ENCODE assay signal across 1 cellular context in the genomic region with DNA sequence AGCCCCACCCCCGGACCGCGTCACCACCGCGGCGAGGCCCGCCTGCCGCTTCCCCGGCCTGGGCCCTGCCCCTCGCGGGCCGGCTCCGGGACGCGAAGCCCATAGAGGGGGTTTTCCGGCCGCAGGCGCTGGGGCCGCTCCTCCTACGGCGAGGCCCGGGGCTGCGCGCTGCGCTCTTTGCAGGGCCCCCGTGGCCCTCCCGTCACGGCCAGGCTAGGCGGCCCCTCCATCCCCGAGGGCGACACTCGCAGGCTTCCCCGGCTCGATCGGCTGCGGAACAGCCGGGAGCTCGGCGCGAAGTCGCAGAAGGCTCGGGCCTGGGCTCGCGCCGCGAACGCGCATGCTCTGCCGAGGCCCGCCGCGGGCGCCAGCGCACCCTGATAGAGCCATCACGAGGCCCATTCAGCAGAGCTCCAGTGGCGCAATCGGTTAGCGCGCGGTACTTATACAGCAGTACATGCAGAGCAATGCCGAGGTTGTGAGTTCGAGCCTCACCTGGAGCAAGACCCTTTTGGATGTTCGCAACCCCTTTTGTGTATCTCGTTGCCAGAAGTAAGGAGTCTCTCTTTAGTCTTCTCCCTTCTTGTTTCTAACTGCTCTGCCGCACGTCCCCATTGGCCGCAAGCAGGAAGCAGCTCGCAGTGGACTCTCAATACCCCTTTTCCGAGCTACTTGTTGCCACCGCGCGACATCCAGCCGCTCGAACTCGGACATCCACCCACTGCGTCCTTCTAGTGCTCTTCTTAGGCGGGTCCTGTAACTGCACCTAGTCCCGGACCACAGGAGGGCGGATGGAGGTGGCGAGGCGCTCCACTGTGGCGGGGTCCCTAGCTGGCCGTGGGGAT.
TF ChIP-seq lines count a peak whose summit lies in the region.

No MANE protein-coding gene starts in this region.

TF ChIP-seq in HepG2, 621 proteins besides CTCF, POLR2A, EP300 and RAD21 (continued from another document and continues in another):
- TF ChIP-seq, protein P1, sequence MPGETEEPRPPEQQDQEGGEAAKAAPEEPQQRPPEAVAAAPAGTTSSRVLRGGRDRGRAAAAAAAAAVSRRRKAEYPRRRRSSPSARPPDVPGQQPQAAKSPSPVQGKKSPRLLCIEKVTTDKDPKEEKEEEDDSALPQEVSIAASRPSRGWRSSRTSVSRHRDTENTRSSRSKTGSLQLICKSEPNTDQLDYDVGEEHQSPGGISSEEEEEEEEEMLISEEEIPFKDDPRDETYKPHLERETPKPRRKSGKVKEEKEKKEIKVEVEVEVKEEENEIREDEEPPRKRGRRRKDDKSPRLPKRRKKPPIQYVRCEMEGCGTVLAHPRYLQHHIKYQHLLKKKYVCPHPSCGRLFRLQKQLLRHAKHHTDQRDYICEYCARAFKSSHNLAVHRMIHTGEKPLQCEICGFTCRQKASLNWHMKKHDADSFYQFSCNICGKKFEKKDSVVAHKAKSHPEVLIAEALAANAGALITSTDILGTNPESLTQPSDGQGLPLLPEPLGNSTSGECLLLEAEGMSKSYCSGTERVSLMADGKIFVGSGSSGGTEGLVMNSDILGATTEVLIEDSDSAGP (CRISPR knock-in tag; IDR thresholded peaks at IDR 0.05; ENCODE audit: borderline replicate concordance): peak; percentile 83
- TF ChIP-seq SNRNP70 (IDR thresholded peaks at IDR 0.05; ENCODE audit: low read depth, low read length) (no peak), ZNF468 (CRISPR knock-in tag; IDR thresholded peaks at IDR 0.05) (peak; percentile 97), PITX1 (CRISPR knock-in tag; IDR thresholded peaks at IDR 0.05) (peak; percentile 87), ZNF260 (CRISPR knock-in tag; IDR thresholded peaks at IDR 0.05; ENCODE audit: borderline replicate concordance, low read depth) (no peak), SSRP1 (CRISPR knock-in tag; IDR thresholded peaks at IDR 0.05) (peak; percentile 99), NFIB (CRISPR knock-in tag; IDR thresholded peaks at IDR 0.05; ENCODE audit: borderline replicate concordance) (0 out of 2 replicates have a peak, but pooled peaks have one; percentile 75), MYNN (CRISPR knock-in tag; IDR thresholded peaks at IDR 0.05; ENCODE audit: low read depth) (peak; percentile 47; the same call in 1 of the 2 replicates), ARNT (IDR thresholded peaks at IDR 0.05) (no peak), ADNP (CRISPR knock-in tag; IDR thresholded peaks at IDR 0.05) (peak; percentile 86), SAP130 (CRISPR knock-in tag; IDR thresholded peaks at IDR 0.05; ENCODE audit: low read depth) (peak; percentile 73), SIN3B (IDR thresholded peaks at IDR 0.05; ENCODE audit: low read length) (0 out of 2 replicates have a peak, but pooled peaks have one; percentile 41), PHF8 (CRISPR knock-in tag; IDR thresholded peaks at IDR 0.05) (peak; percentile 98), SIN3A (IDR thresholded peaks at IDR 0.05; ENCODE audit: borderline replicate concordance, low read depth, low read length) (no peak; the same call in 1 of the 2 replicates), ZNF644 (CRISPR knock-in tag; IDR thresholded peaks at IDR 0.05; ENCODE audit: low read depth) (no peak; the same call in 1 of the 2 replicates), KAT8 (CRISPR knock-in tag; IDR thresholded peaks at IDR 0.05) (no peak; the same call in 1 of the 2 replicates), ZNF891 (CRISPR knock-in tag; IDR thresholded peaks at IDR 0.05) (peak; percentile 95), CBX1 (IDR thresholded peaks at IDR 0.05; ENCODE audit: low read depth) (peak; percentile 96), SP2 (CRISPR knock-in tag; IDR thresholded peaks at IDR 0.05) (peak; percentile 53), ZNF83 (CRISPR knock-in tag; IDR thresholded peaks at IDR 0.05; ENCODE audit: borderline replicate concordance) (no peak), ZNF124 (CRISPR knock-in tag; IDR thresholded peaks at IDR 0.05) (peak; percentile 97), RBAK (CRISPR knock-in tag; IDR thresholded peaks at IDR 0.05) (no peak), HES4 (CRISPR knock-in tag; IDR thresholded peaks at IDR 0.05; ENCODE audit: borderline replicate concordance) (peak; percentile 83), ZNF510 (CRISPR knock-in tag; IDR thresholded peaks at IDR 0.05; ENCODE audit: low read depth) (peak; percentile 84), MATR3 (CRISPR knock-in tag; IDR thresholded peaks at IDR 0.05) (no peak), STAG1 (CRISPR knock-in tag; IDR thresholded peaks at IDR 0.05) (no peak), ZNF160 (CRISPR knock-in tag; IDR thresholded peaks at IDR 0.05) (peak; percentile 97), FOXM1 (CRISPR knock-in tag; IDR thresholded peaks at IDR 0.05) (peak; percentile 67), FOXK1 (CRISPR knock-in tag; IDR thresholded peaks at IDR 0.05; ENCODE audit: borderline replicate concordance, low read depth) (peak; percentile 84; the same call in 1 of the 2 replicates), ZFP37 (CRISPR knock-in tag; IDR thresholded peaks at IDR 0.05; ENCODE audit: borderline replicate concordance) (peak; percentile 97), GLI4 (CRISPR knock-in tag; IDR thresholded peaks at IDR 0.05; ENCODE audit: borderline replicate concordance) (0 out of 2 replicates have a peak, but pooled peaks have one; percentile 84), ZBTB7B (CRISPR knock-in tag; IDR thresholded peaks at IDR 0.05) (peak; percentile 74), KAT2B (IDR thresholded peaks at IDR 0.05; ENCODE audit: borderline replicate concordance, low read depth, low read length) (no peak), PHF5A (CRISPR knock-in tag; IDR thresholded peaks at IDR 0.05; ENCODE audit: low read depth, unreplicated experiment) (no peak), HNRNPL (IDR thresholded peaks at IDR 0.05; ENCODE audit: low read depth, low read length) (0 out of 2 replicates have a peak, but pooled peaks have one; percentile 15)
- TF ChIP-seq, protein P2, sequence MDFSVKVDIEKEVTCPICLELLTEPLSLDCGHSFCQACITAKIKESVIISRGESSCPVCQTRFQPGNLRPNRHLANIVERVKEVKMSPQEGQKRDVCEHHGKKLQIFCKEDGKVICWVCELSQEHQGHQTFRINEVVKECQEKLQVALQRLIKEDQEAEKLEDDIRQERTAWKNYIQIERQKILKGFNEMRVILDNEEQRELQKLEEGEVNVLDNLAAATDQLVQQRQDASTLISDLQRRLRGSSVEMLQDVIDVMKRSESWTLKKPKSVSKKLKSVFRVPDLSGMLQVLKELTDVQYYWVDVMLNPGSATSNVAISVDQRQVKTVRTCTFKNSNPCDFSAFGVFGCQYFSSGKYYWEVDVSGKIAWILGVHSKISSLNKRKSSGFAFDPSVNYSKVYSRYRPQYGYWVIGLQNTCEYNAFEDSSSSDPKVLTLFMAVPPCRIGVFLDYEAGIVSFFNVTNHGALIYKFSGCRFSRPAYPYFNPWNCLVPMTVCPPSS (IDR thresholded peaks at IDR 0.05): no peak
- TF ChIP-seq, protein P3, sequence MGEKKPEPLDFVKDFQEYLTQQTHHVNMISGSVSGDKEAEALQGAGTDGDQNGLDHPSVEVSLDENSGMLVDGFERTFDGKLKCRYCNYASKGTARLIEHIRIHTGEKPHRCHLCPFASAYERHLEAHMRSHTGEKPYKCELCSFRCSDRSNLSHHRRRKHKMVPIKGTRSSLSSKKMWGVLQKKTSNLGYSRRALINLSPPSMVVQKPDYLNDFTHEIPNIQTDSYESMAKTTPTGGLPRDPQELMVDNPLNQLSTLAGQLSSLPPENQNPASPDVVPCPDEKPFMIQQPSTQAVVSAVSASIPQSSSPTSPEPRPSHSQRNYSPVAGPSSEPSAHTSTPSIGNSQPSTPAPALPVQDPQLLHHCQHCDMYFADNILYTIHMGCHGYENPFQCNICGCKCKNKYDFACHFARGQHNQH (CRISPR knock-in tag; IDR thresholded peaks at IDR 0.05): peak; percentile 96
- TF ChIP-seq, protein P4, sequence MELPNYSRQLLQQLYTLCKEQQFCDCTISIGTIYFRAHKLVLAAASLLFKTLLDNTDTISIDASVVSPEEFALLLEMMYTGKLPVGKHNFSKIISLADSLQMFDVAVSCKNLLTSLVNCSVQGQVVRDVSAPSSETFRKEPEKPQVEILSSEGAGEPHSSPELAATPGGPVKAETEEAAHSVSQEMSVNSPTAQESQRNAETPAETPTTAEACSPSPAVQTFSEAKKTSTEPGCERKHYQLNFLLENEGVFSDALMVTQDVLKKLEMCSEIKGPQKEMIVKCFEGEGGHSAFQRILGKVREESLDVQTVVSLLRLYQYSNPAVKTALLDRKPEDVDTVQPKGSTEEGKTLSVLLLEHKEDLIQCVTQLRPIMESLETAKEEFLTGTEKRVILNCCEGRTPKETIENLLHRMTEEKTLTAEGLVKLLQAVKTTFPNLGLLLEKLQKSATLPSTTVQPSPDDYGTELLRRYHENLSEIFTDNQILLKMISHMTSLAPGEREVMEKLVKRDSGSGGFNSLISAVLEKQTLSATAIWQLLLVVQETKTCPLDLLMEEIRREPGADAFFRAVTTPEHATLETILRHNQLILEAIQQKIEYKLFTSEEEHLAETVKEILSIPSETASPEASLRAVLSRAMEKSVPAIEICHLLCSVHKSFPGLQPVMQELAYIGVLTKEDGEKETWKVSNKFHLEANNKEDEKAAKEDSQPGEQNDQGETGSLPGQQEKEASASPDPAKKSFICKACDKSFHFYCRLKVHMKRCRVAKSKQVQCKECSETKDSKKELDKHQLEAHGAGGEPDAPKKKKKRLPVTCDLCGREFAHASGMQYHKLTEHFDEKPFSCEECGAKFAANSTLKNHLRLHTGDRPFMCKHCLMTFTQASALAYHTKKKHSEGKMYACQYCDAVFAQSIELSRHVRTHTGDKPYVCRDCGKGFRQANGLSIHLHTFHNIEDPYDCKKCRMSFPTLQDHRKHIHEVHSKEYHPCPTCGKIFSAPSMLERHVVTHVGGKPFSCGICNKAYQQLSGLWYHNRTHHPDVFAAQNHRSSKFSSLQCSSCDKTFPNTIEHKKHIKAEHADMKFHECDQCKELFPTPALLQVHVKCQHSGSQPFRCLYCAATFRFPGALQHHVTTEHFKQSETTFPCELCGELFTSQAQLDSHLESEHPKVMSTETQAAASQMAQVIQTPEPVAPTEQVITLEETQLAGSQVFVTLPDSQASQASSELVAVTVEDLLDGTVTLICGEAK (IDR thresholded peaks at IDR 0.05): no peak
- TF ChIP-seq, protein P4 (CRISPR knock-in tag; IDR thresholded peaks at IDR 0.05): peak; percentile 79
- TF ChIP-seq, protein P5, sequence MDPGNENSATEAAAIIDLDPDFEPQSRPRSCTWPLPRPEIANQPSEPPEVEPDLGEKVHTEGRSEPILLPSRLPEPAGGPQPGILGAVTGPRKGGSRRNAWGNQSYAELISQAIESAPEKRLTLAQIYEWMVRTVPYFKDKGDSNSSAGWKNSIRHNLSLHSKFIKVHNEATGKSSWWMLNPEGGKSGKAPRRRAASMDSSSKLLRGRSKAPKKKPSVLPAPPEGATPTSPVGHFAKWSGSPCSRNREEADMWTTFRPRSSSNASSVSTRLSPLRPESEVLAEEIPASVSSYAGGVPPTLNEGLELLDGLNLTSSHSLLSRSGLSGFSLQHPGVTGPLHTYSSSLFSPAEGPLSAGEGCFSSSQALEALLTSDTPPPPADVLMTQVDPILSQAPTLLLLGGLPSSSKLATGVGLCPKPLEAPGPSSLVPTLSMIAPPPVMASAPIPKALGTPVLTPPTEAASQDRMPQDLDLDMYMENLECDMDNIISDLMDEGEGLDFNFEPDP (CRISPR knock-in tag; conservative IDR thresholded peaks at IDR 0.05): peak; percentile 98; the same call in 1 of the 2 replicates
- TF ChIP-seq, protein P6, sequence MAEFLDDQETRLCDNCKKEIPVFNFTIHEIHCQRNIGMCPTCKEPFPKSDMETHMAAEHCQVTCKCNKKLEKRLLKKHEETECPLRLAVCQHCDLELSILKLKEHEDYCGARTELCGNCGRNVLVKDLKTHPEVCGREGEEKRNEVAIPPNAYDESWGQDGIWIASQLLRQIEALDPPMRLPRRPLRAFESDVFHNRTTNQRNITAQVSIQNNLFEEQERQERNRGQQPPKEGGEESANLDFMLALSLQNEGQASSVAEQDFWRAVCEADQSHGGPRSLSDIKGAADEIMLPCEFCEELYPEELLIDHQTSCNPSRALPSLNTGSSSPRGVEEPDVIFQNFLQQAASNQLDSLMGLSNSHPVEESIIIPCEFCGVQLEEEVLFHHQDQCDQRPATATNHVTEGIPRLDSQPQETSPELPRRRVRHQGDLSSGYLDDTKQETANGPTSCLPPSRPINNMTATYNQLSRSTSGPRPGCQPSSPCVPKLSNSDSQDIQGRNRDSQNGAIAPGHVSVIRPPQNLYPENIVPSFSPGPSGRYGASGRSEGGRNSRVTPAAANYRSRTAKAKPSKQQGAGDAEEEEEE (CRISPR knock-in tag; IDR thresholded peaks at IDR 0.05; ENCODE audit: borderline replicate concordance): no peak
